In the genomic region with DNA sequence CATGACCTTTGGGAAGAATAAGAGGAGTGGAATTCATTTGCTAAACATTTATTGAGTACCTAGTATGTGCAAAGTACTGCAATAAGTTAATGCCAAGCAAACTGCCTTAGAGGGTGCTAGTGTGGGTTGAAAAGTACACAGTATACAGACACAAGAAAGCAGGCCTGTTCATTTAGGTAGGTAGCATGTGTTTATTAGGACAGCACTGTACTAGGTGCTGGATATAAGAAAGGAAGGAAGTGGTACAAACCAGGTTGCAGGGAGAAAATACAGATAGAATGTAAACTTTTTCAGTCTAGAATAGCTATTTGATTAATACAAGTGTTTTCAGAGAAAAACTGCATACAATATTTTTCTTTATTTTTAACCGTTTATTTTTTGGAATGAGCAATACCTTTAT, we compare ENCODE assay signal across 22 cellular contexts.
DNase-seq lines count a peak whose midpoint lies in the region; ATAC-seq and TF ChIP-seq lines count a peak whose summit lies in the region.
"Had no signal": no experiment of that assay in that cellular context is flagged by ENCODE, and none has a peak within 500 bp of the region (broad histone marks: within the 10 kb centered on the region; RNA-seq: fewer than 3 reads in every experiment).

No MANE protein-coding gene starts in this region.

- no peaks in the 10 kb centered on the region for H3K27me3 ChIP-seq in CD8-positive, alpha-beta memory T cell (ENCODE audit: insufficient read depth, low read length, poor library complexity, severe bottlenecking)
- H3K27me3 ChIP-seq: foreskin keratinocyte, left lung, suprapubic skin had no signal

- no peak overlapping the region for H3K4me3 Mint-ChIP-seq in activated CD8-positive, alpha-beta memory T cell treated with anti-CD3 and anti-CD28 coated beads, Interleukin-2, amount 10 ng/mL, durations not matched to agents 7 days and 5 days
- peak overlapping the region in 5 of 7 donors; percentile 2 to 42 (median 33) for H3K4me3 Mint-ChIP-seq in CD8-positive, alpha-beta memory T cell
- peak overlapping the region in 1 of 2 donors; percentile 43 for H3K4me3 Mint-ChIP-seq in effector memory CD8-positive, alpha-beta T cell
- H3K4me3 Mint-ChIP-seq: activated CD4-positive, alpha-beta T cell treated with anti-CD3 and anti-CD28 coated beads for 36 hours; neural crest cell had no signal

- H3K9ac ChIP-seq in SK-N-MC (ENCODE audit: insufficient read length), result no peak overlapping the region

- H3K4me1 ChIP-seq in CD8-positive, alpha-beta memory T cell (ENCODE audit: insufficient read depth, low read length), result peaks cover 18% of the 10 kb centered on the region
- H3K4me1 ChIP-seq: foreskin keratinocyte, left lung, suprapubic skin had no signal

- H3K27me3 Mint-ChIP-seq in activated CD8-positive, alpha-beta memory T cell treated with anti-CD3 and anti-CD28 coated beads, Interleukin-2, amount 10 ng/mL, durations not matched to agents 7 days and 5 days, result no peaks in the 10 kb centered on the region
- peaks cover 0 to 2% of the 10 kb centered on the region in 2 donors for H3K27me3 Mint-ChIP-seq in CD8-positive, alpha-beta memory T cell
- H3K27me3 Mint-ChIP-seq in effector memory CD8-positive, alpha-beta T cell, result no peaks in the 10 kb centered on the region
- H3K27me3 Mint-ChIP-seq: activated CD4-positive, alpha-beta T cell treated with anti-CD3 and anti-CD28 coated beads for 36 hours had no signal

- H3K27ac ChIP-seq in CD8-positive, alpha-beta memory T cell (ENCODE audit: low read depth, low read length), result no peak overlapping the region
- 0 out of 2 replicates have a peak overlapping the region, but pooled peaks have one; percentile 19 for H3K27ac ChIP-seq in SK-N-MC
- H3K27ac ChIP-seq: foreskin keratinocyte, left lung, suprapubic skin had no signal

- peak overlapping the region; percentile 25 for H3K27ac Mint-ChIP-seq in activated CD8-positive, alpha-beta memory T cell treated with anti-CD3 and anti-CD28 coated beads, Interleukin-2, amount 10 ng/mL, durations not matched to agents 7 days and 5 days
- peak overlapping the region; percentile 16 to 92 (median 80) for H3K27ac Mint-ChIP-seq in CD8-positive, alpha-beta memory T cell
- H3K27ac Mint-ChIP-seq in effector memory CD8-positive, alpha-beta T cell, result peak overlapping the region; percentile 85 to 91
- H3K27ac Mint-ChIP-seq: activated CD4-positive, alpha-beta T cell treated with anti-CD3 and anti-CD28 coated beads for 36 hours had no signal

- no peak for DNase-seq in activated CD8-positive, alpha-beta memory T cell treated with anti-CD3 and anti-CD28 coated beads, Interleukin-2, amount 10 ng/mL, durations not matched to agents 7 days and 5 days
- no peak for DNase-seq in activated CD8-positive, alpha-beta memory T cell treated with anti-CD3 and anti-CD28 coated beads, Interleukin-2, amount 50 U/mL, for 4 hours
- no peak for DNase-seq in CD8-positive, alpha-beta memory T cell
- DNase-seq in SK-N-MC (ENCODE audit: low read depth, low spot score) (no peak), GM10266 (ENCODE audit: extremely low spot score) (no peak)
- no peak for DNase-seq in effector memory CD8-positive, alpha-beta T cell
- DNase-seq: ACHN; activated CD4-positive, alpha-beta T cell treated with anti-CD3 and anti-CD28 coated beads for 36 hours; activated CD8-positive, alpha-beta memory T cell treated with anti-CD3 and anti-CD28 coated beads, Interleukin-2, amount 50 U/mL, for 48 hours; C1 segment of cervical spinal cord; foreskin keratinocyte; left lung; midbrain; NCI-H187 treated with DMSO at 0.1 percent for 48 hours; NCI-H774; OCI-M1; SW 1271 had no signal

- H3K36me3 ChIP-seq in CD8-positive, alpha-beta memory T cell (ENCODE audit: insufficient read depth, low read length), result peaks cover 16% of the 10 kb centered on the region
- H3K36me3 ChIP-seq in SK-N-MC (ENCODE audit: insufficient read depth, low read length), result peaks cover 34% of the 10 kb centered on the region

- peaks cover 40% of the 10 kb centered on the region for H3K36me3 Mint-ChIP-seq in activated CD8-positive, alpha-beta memory T cell treated with anti-CD3 and anti-CD28 coated beads, Interleukin-2, amount 10 ng/mL, durations not matched to agents 7 days and 5 days
- peaks cover 19 to 43% (median 21%) of the 10 kb centered on the region in 3 donors for H3K36me3 Mint-ChIP-seq in CD8-positive, alpha-beta memory T cell
- H3K36me3 Mint-ChIP-seq in effector memory CD8-positive, alpha-beta T cell (ENCODE audit: insufficient read depth), result peaks cover 52% of the 10 kb centered on the region

- no peak overlapping the region for H3K4me3 ChIP-seq in CD8-positive, alpha-beta memory T cell (ENCODE audit: low read length)
- no peak overlapping the region for H3K4me3 ChIP-seq in SK-N-MC
- H3K4me3 ChIP-seq: K562, left lung, suprapubic skin had no signal

- no peaks in the 10 kb centered on the region for H3K9me3 ChIP-seq in CD8-positive, alpha-beta memory T cell (ENCODE audit: low read length)
- peaks cover 4% of the 10 kb centered on the region; the same call in 1 of the 2 replicates for H3K9me3 ChIP-seq in SK-N-MC (ENCODE audit: low read depth, low read length)
- H3K9me3 ChIP-seq: suprapubic skin had no signal

- TF ChIP-seq CTCF in GM10266 (IDR thresholded peaks at IDR 0.05; ENCODE audit: control insufficient read depth, insufficient read depth, low read depth, missing control alignments), result no peak

- ATAC-seq in activated CD8-positive, alpha-beta memory T cell treated with anti-CD3 and anti-CD28 coated beads, Interleukin-2, amount 10 ng/mL, durations not matched to agents 7 days and 5 days, result no peak
- ATAC-seq in effector memory CD8-positive, alpha-beta T cell (replicated peaks), result peak; percentile 85
- ATAC-seq in HG02588 (IDR thresholded peaks at IDR 0.05; ENCODE audit: unreplicated experiment) (no peak), HG02870 (IDR thresholded peaks at IDR 0.05; ENCODE audit: unreplicated experiment) (no peak)
- ATAC-seq: activated CD4-positive, alpha-beta T cell treated with anti-CD3 and anti-CD28 coated beads for 36 hours; foreskin keratinocyte; K562; left lung had no signal

- peaks cover 4% of the 10 kb centered on the region for H3K9me3 Mint-ChIP-seq in activated CD8-positive, alpha-beta memory T cell treated with anti-CD3 and anti-CD28 coated beads, Interleukin-2, amount 10 ng/mL, durations not matched to agents 7 days and 5 days (ENCODE audit: low read depth)
- H3K9me3 Mint-ChIP-seq in CD8-positive, alpha-beta memory T cell, result peaks cover 0 to 6% (median 4%) of the 10 kb centered on the region in 5 donors
- no peaks in the 10 kb centered on the region for H3K9me3 Mint-ChIP-seq in effector memory CD8-positive, alpha-beta T cell

- peaks cover 20% of the 10 kb centered on the region for H3K4me1 Mint-ChIP-seq in activated CD8-positive, alpha-beta memory T cell treated with anti-CD3 and anti-CD28 coated beads, Interleukin-2, amount 10 ng/mL, durations not matched to agents 7 days and 5 days
- peaks cover 30 to 55% (median 48%) of the 10 kb centered on the region in 3 donors for H3K4me1 Mint-ChIP-seq in CD8-positive, alpha-beta memory T cell
- H3K4me1 Mint-ChIP-seq in effector memory CD8-positive, alpha-beta T cell (ENCODE audit: low read depth in 2 of 2), result peaks cover 30 to 41% of the 10 kb centered on the region in 2 donors

- CTCF ChIA-PET in activated CD8-positive, alpha-beta memory T cell treated with anti-CD3 and anti-CD28 coated beads, Interleukin-2, amount 10 ng/mL, durations not matched to agents 7 days and 5 days (lab: Charles Lee), result no interaction called here
- CTCF ChIA-PET in CD8-positive, alpha-beta memory T cell (lab: Charles Lee), result no interaction called here

- POLR2A ChIA-PET in CD8-positive, alpha-beta memory T cell (lab: Charles Lee), result interaction anchor here (0.7 kb wide), 1 partner anchor 404 kb away, joined by 5 read pairs; no protein-coding TSS in a partner anchor

Comparison
In these comparisons a context has a peak if more than half of its experiments do, and no peak if none do; other contexts are left out.
1. H3K27ac Mint-ChIP-seq: peak in every context shown above with its lines; median percentile 88 in effector memory CD8-positive, alpha-beta T cell; 80 in CD8-positive, alpha-beta memory T cell; 25 in activated CD8-positive, alpha-beta memory T cell treated with anti-CD3 and anti-CD28 coated beads, Interleukin-2, amount 10 ng/mL, durations not matched to agents 7 days and 5 days.